ENCODE assay signal across 13 cellular contexts in the genomic region with DNA sequence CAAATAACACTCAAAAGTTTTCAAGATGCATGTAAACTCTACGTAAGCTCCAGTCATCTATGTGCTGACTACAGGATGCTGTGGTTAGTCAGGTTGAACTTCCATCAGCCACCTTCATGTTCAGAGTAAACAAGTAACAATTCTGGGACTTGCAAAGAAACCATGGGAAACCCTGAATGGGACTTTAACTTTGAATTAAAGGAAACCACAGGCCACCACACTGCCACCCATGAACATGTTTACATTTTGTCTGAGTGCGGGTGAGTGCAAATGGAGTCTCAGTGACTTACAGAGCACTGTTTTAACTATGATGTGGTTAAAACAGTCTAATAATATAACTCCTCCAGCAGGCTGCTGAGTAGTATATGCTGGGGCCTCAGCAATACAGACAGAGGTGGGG. TPM values are rescaled to one million over a fixed set of nuclear protein-coding genes. Genes with fewer than 3 reads are reported as not detected.
DNase-seq lines count a peak whose midpoint lies in the region; ATAC-seq and TF ChIP-seq lines count a peak whose summit lies in the region.
"Had no signal": no experiment of that assay in that cellular context is flagged by ENCODE, and none has a peak within 500 bp of the region (broad histone marks: within the 10 kb centered on the region; RNA-seq: fewer than 3 reads in every experiment).

No MANE protein-coding gene starts in this region.

- peak overlapping the region in 1 of 2 experiments; percentile 10; a peak in 2 of 4 replicates for H4K8ac ChIP-seq in IMR-90 (ENCODE audit: low read depth in 2 of 2, low read length in 2 of 2)
- H4K8ac ChIP-seq in H9 (replicated peaks; ENCODE audit: insufficient read length, low read depth, low read length) = no peak overlapping the region

- H3K9me3 ChIP-seq in IMR-90 (ENCODE audit: control insufficient read depth, insufficient read depth, low read length) (no peaks in the 10 kb centered on the region), H9 (ENCODE audit: control insufficient read depth, low read depth, low read length) (no peaks in the 10 kb centered on the region)

- H3K23me2 ChIP-seq in H9 (ENCODE audit: insufficient read length, low read depth, low read length, poor library complexity, severe bottlenecking) = no peaks in the 10 kb centered on the region

- H2AK9ac ChIP-seq in IMR-90 (replicated peaks; ENCODE audit: low read depth, low read length, poor library complexity) = no peak overlapping the region

- H4K20me1 ChIP-seq in IMR-90 (ENCODE audit: insufficient read depth, low read length) = peaks cover 4% of the 10 kb centered on the region; the same call in 1 of the 2 replicates
- H4K20me1 ChIP-seq in H9 (ENCODE audit: control insufficient read depth, insufficient read depth, insufficient read length) = no peaks in the 10 kb centered on the region

- peak overlapping the region; percentile 83; the same call in 1 of the 2 replicates for H3K14ac ChIP-seq in IMR-90 (replicated peaks; ENCODE audit: low read depth, low read length)
- no peak overlapping the region for H3K14ac ChIP-seq in H9 (ENCODE audit: insufficient read depth, low read length)

- H4K91ac ChIP-seq in IMR-90 (ENCODE audit: insufficient read depth, low read depth, low read length) (peak overlapping the region; percentile 77), H9 (ENCODE audit: insufficient read length, low read depth, low read length) (no peak overlapping the region)

- H3K4me2 ChIP-seq in IMR-90 (ENCODE audit: low read depth, low read length) (peak overlapping the region; percentile 46; the same call in 1 of the 2 replicates), H9 (ENCODE audit: insufficient read depth, insufficient read length, low read length) (no peak overlapping the region)

- H3K9me3 Mint-ChIP-seq in activated CD4-positive, alpha-beta T cell treated with anti-CD3 and anti-CD28 coated beads for 36 hours (ENCODE audit: low read depth) = no peaks in the 10 kb centered on the region
- H3K9me3 Mint-ChIP-seq in H9 = no peaks in the 10 kb centered on the region

- peak overlapping the region; percentile 5 for H3K4me3 Mint-ChIP-seq in activated CD4-positive, alpha-beta T cell treated with anti-CD3 and anti-CD28 coated beads for 36 hours
- no peak overlapping the region for H3K4me3 Mint-ChIP-seq in H9

- CTCF ChIA-PET in IMR-90 (lab: Yijun Ruan, JAX) = interaction anchor here (3.5 kb wide), 1 partner anchor 9 kb away, joined by 10 read pairs; no protein-coding TSS in a partner anchor
- CTCF ChIA-PET in activated CD4-positive, alpha-beta T cell treated with anti-CD3 and anti-CD28 coated beads for 36 hours (lab: Charles Lee) = interaction anchor here (1.0 kb wide), 1 partner anchor 9 kb away, joined by 6 read pairs; no protein-coding TSS in a partner anchor

- no CpG with 5 or more reads among the region's 2 CpGs for WGBS in IMR-90 (ENCODE audit: extremely low coverage in 2 of 2, insufficient read length in 1 of 2), 2 experiments
- no CpG with 5 or more reads among the region's 2 CpGs for WGBS in H9 (ENCODE audit: extremely low coverage, insufficient read length, low lambda C conversion rate)

- TF ChIP-seq CTCF in IMR-90 (conservative IDR thresholded peaks at IDR 0.05; ENCODE audit: low read depth, low read length) (no peak), H9 (conservative IDR thresholded peaks at IDR 0.05) (no peak), GM20000 (IDR thresholded peaks at IDR 0.05; ENCODE audit: extremely low read depth, missing control alignments) (no peak)

- ATAC-seq in IMR-90 (ENCODE audit: low read depth) (no peak), SK-N-SH treated with all-trans-retinoic acid at 6 μM for 48 hours (no peak)
- peak; percentile 81 for ATAC-seq in activated CD4-positive, alpha-beta T cell treated with anti-CD3 and anti-CD28 coated beads for 36 hours

- H3K4me1 ChIP-seq in IMR-90 (ENCODE audit: control insufficient read depth, insufficient read depth, low read length) (peaks cover 34% of the 10 kb centered on the region), H9 (ENCODE audit: insufficient read depth, low read length) (no peaks in the 10 kb centered on the region)

- no peak overlapping the region for H3K9ac ChIP-seq in IMR-90 (ENCODE audit: low read depth, low read length)
- no peak overlapping the region for H3K9ac ChIP-seq in H9 (ENCODE audit: extremely low read depth, insufficient read length, low read length)

- no peaks in the 10 kb centered on the region for H3K36me3 Mint-ChIP-seq in activated CD4-positive, alpha-beta T cell treated with anti-CD3 and anti-CD28 coated beads for 36 hours (ENCODE audit: low read depth)
- no peaks in the 10 kb centered on the region for H3K36me3 Mint-ChIP-seq in H9 (ENCODE audit: insufficient read depth in 1 of 3, low read depth in 3 of 3)

- H2BK12ac ChIP-seq in H9 (ENCODE audit: insufficient read length, low read depth, low read length) = no peak overlapping the region

- peak overlapping the region; percentile 69 for H2AFZ ChIP-seq in IMR-90 (replicated peaks; ENCODE audit: low read length, poor library complexity)
- H2AFZ ChIP-seq in H9 (ENCODE audit: low read length) = no peak overlapping the region

- H3K18ac ChIP-seq in IMR-90 (ENCODE audit: low read depth, low read length) (peak overlapping the region; percentile 72; the same call in 1 of the 2 replicates), H9 (ENCODE audit: insufficient read length, low read depth, low read length) (no peak overlapping the region)

- BruUV-seq in IMR-90 (replicated peaks; lab: Mats Ljungman, UMichigan) = no TSS peak

- in situ Hi-C loops in IMR-90 (cut with MboI; ENCODE audit: low sequenced_read_pairs) = loop anchor here (10.0 kb wide), 1 partner anchor 139 kb away; a partner anchor contains a TSS

- 0 out of 2 replicates have a peak overlapping the region, but pooled peaks have one; percentile 54 for H2AK5ac ChIP-seq in IMR-90 (ENCODE audit: low read depth, low read length)
- no peak overlapping the region for H2AK5ac ChIP-seq in H9 (ENCODE audit: insufficient read length, low read length)

- H3K36me3 ChIP-seq in IMR-90 (ENCODE audit: control insufficient read depth, insufficient read depth, low read length) = no peaks in the 10 kb centered on the region

- H3K56ac ChIP-seq in IMR-90 (ENCODE audit: extremely low read depth, insufficient read depth, low read length) (no peak overlapping the region), H9 (ENCODE audit: insufficient read length, low read depth, low read length) (no peak overlapping the region)

- DNase-seq in IMR-90 (peak; percentile 46), H9 (no peak), GM20000 (ENCODE audit: low spot score) (no peak), SHP77 treated with DMSO at 0.1 percent for 48 hours (lab: John Stamatoyannopoulos, UW) (no peak)
- DNase-seq in activated CD4-positive, alpha-beta T cell treated with anti-CD3 and anti-CD28 coated beads for 36 hours = peak; percentile 71
- peak; percentile 29 for DNase-seq in activated naive CD4-positive, alpha-beta T cell treated with anti-CD3 and anti-CD28 coated beads, Interleukin-2, amount 50 U/mL, for 16 hours
- peak in 2 of 3 donors; percentile 43 to 46 for DNase-seq in stimulated activated CD4-positive, alpha-beta T cell treated with anti-CD3 and anti-CD28 coated beads, TNF-alpha, amount 100 ng/mL, for 1 hour (ENCODE audit: low read depth in 3 of 3, low spot score in 1 of 3)
- DNase-seq: mesendoderm, NCI-H2081, RPMI8226 had no signal

- H2BK20ac ChIP-seq in IMR-90 (ENCODE audit: low read depth, low read length) (peak overlapping the region; percentile 84), H9 (ENCODE audit: low read depth, low read length, poor library complexity, severe bottlenecking) (no peak overlapping the region)

- intact Hi-C loops in IMR-90 (cut with micrococcal nuclease) = no loop called here
- intact Hi-C loops in activated CD4-positive, alpha-beta T cell treated with anti-CD3 and anti-CD28 coated beads for 36 hours (cut with DNase I, micrococcal nuclease) = loop anchor here (1.0 to 10.0 kb wide), 4 partner anchors 11 to 229 kb away; a partner anchor contains a TSS

- H2BK120ac ChIP-seq in IMR-90 (ENCODE audit: low read depth, low read length) (peak overlapping the region; percentile 81), H9 (ENCODE audit: low read depth, low read length, poor library complexity, severe bottlenecking) (no peak overlapping the region)

- no peak for TF ChIP-seq POLR2A in IMR-90 (IDR thresholded peaks at IDR 0.05; ENCODE audit: low read depth, low read length)

- dilution Hi-C loops in IMR-90 (cut with HindIII; ENCODE audit: low sequenced_read_pairs, unreplicated experiment) = no loop called here

- H2BK5ac ChIP-seq in IMR-90 (ENCODE audit: low read depth, low read length, poor library complexity, severe bottlenecking) = peak overlapping the region; percentile 48
- H2BK5ac ChIP-seq in H9 (ENCODE audit: insufficient read length, low read length) = no peak overlapping the region

- H3K27me3 ChIP-seq in IMR-90 (ENCODE audit: control insufficient read depth, insufficient read depth, low read length) (no peaks in the 10 kb centered on the region), H9 (ENCODE audit: insufficient read depth, low read length) (no peaks in the 10 kb centered on the region)

- H2BK15ac ChIP-seq in IMR-90 (ENCODE audit: low read depth, low read length) (peak overlapping the region; percentile 91; the same call in 2 of the 3 replicates), H9 (ENCODE audit: low read depth, low read length) (no peak overlapping the region)

- H4K5ac ChIP-seq in IMR-90 (ENCODE audit: low read depth, low read length) (peak overlapping the region; percentile 70), H9 (ENCODE audit: insufficient read length, low read depth, low read length) (no peak overlapping the region)

- peak overlapping the region; percentile 75 for H3K27ac Mint-ChIP-seq in activated CD4-positive, alpha-beta T cell treated with anti-CD3 and anti-CD28 coated beads for 36 hours
- H3K27ac Mint-ChIP-seq in H9 = no peak overlapping the region

- H3K4ac ChIP-seq in IMR-90 (ENCODE audit: low read depth, low read length) (peak overlapping the region; percentile 59), H9 (ENCODE audit: low read depth, low read length) (no peak overlapping the region)

- 0 out of 2 replicates have a peak overlapping the region, but pooled peaks have one; percentile 54 for H3K23ac ChIP-seq in IMR-90 (ENCODE audit: low read depth, low read length)
- H3K23ac ChIP-seq in H9 (ENCODE audit: insufficient read length, low read depth, low read length) = no peak overlapping the region

- no peak overlapping the region for H3K27ac ChIP-seq in IMR-90 (ENCODE audit: insufficient read depth, low read length)
- H3K27ac ChIP-seq in H9 (ENCODE audit: insufficient read length, low read depth, low read length) = no peak overlapping the region

- H3K79me2 ChIP-seq in H9 (ENCODE audit: insufficient read depth, low read length) = no peaks in the 10 kb centered on the region

- H3K4me3 ChIP-seq in IMR-90 (ENCODE audit: insufficient read depth, low read depth, low read length) = no peak overlapping the region

- POLR2A ChIA-PET in IMR-90 (lab: Charles Lee; ENCODE audit: unreplicated experiment) = no interaction called here
- POLR2A ChIA-PET in activated CD4-positive, alpha-beta T cell treated with anti-CD3 and anti-CD28 coated beads for 36 hours (lab: Charles Lee) = no interaction called here

- H3K4me1 Mint-ChIP-seq in activated CD4-positive, alpha-beta T cell treated with anti-CD3 and anti-CD28 coated beads for 36 hours = peaks cover 67% of the 10 kb centered on the region
- H3K4me1 Mint-ChIP-seq in H9 = peaks cover 0 to 3% of the 10 kb centered on the region in 2 experiments; a peak in 2 of 4 replicates

- no peaks in the 10 kb centered on the region for H3K27me3 Mint-ChIP-seq in activated CD4-positive, alpha-beta T cell treated with anti-CD3 and anti-CD28 coated beads for 36 hours
- no peaks in the 10 kb centered on the region; the same call in 1 of the 2 replicates for H3K27me3 Mint-ChIP-seq in H9 (ENCODE audit: low read depth)

- TF ChIP-seq RAD21 in IMR-90 (IDR thresholded peaks at IDR 0.05; ENCODE audit: low read length) = no peak

- H3T11ph ChIP-seq in H9 (ENCODE audit: low read length) = no peak overlapping the region

- H3K9me1 ChIP-seq in IMR-90 (ENCODE audit: insufficient read depth, low read length) = peaks cover 31% of the 10 kb centered on the region

- H3K79me1 ChIP-seq in IMR-90 (ENCODE audit: low read depth in 1 of 2, low read length in 2 of 2) = peaks cover 0 to 14% of the 10 kb centered on the region in 2 experiments; a peak in 2 of 4 replicates
- no peaks in the 10 kb centered on the region for H3K79me1 ChIP-seq in H9 (ENCODE audit: insufficient read depth, low read depth, low read length, poor library complexity, severe bottlenecking)

RNA-seq across cellular contexts. Expression of a gene that starts 12.9 kb away (rescaled TPM):
- total RNA-seq in IMR-90 (2012; rRNA removed) (45.2 and 59.4 TPM in 2 replicates), H9 (2021) (5.0 and 5.2 TPM in 2 replicates)
- polyA plus RNA-seq in IMR-90 (2012; rRNA removed) = 49.5 and 70.0 TPM in 2 replicates
- 13.7 and 35.1 TPM in 2 replicates for polyA plus RNA-seq in IMR-90 (2012; cell fraction: cytosol; rRNA removed)
- 31.2 and 414 TPM in 2 replicates for polyA plus RNA-seq in IMR-90 (2012; cell fraction: nucleus; rRNA removed; ENCODE audit: low replicate concordance)
- 1 to 10 TPM; 5.2 to 6.8 TPM for total RNA-seq in activated CD4-positive, alpha-beta T cell treated with anti-CD3 and anti-CD28 coated beads for 36 hours

RNA-seq across cellular contexts. Expression of a gene that starts 31.4 kb away (rescaled TPM):
- not detected in 2 replicates for total RNA-seq in IMR-90 (2012; rRNA removed)
- not detected in 2 replicates for polyA plus RNA-seq in IMR-90 (2012; rRNA removed)
- polyA plus RNA-seq in IMR-90 (2012; cell fraction: cytosol; rRNA removed) = not detected in 2 replicates
- not detected in 2 replicates for polyA plus RNA-seq in IMR-90 (2012; cell fraction: nucleus; rRNA removed; ENCODE audit: low replicate concordance)
- not detected for total RNA-seq in activated CD4-positive, alpha-beta T cell treated with anti-CD3 and anti-CD28 coated beads for 36 hours
- not detected in 2 replicates for total RNA-seq in H9 (2021)
- total RNA-seq: activated CD8-positive, alpha-beta memory T cell treated with anti-CD3 and anti-CD28 coated beads for 36 hours; pulmonary artery endothelial cell had no signal

Comparison
In these comparisons a context has a peak if more than half of its experiments do, and no peak if none do; other contexts are left out.
1. DNase-seq: peak in IMR-90 (single experiment), activated CD4-positive, alpha-beta T cell treated with anti-CD3 and anti-CD28 coated beads for 36 hours (single experiment), activated naive CD4-positive, alpha-beta T cell treated with anti-CD3 and anti-CD28 coated beads, Interleukin-2, amount 50 U/mL, for 16 hours (single experiment) and stimulated activated CD4-positive, alpha-beta T cell treated with anti-CD3 and anti-CD28 coated beads, TNF-alpha, amount 100 ng/mL, for 1 hour (2 of 3); none in H9 (single experiment), GM20000 (single experiment) and SHP77 treated with DMSO at 0.1 percent for 48 hours (single experiment).